Comparison of ENCODE assay signal across 9 cellular contexts in the genomic region with DNA sequence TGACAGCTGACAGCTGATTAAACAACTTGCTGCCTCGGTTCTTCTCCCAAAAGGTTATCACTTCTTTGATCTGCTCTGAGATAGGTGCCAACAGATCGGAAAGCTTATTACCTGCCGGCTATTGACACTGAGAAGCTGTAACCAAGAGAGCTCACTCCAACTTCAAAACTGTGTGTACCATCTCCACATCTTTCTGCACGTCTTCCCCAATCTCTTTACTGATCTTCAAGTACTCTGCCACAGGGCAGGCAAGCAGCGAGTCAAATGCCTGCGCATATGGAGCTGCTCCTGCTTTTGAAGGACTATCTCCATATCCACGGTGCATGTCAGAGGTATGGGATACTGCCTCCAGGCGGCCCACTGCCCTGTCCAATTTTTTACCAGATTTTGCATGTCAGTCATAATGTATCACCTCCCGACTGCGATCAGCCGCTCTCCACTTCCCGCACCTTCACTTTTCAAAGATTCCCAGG. TPM values are rescaled to one million over a fixed set of nuclear protein-coding genes. Genes with fewer than 3 reads are reported as not detected.
DNase-seq lines count a peak whose midpoint lies in the region; FAIRE-seq and TF ChIP-seq lines count a peak whose summit lies in the region.
"Had no signal": no experiment of that assay in that cellular context is flagged by ENCODE, and none has a peak within 500 bp of the region (broad histone marks: within the 10 kb centered on the region; RNA-seq: fewer than 3 reads in every experiment).

No MANE protein-coding gene starts in this region.

- H3K27ac Mint-ChIP-seq in activated T-cell treated with anti-CD3 and anti-CD28 coated beads, Interleukin-2, amount 50 U/mL, for 24 hours = peak overlapping the region; percentile 77

- H3K27me3 Mint-ChIP-seq in activated T-cell treated with anti-CD3 and anti-CD28 coated beads, Interleukin-2, amount 50 U/mL, for 24 hours = no peaks in the 10 kb centered on the region

- no peak for DNase-seq in activated T-cell treated with anti-CD3 and anti-CD28 coated beads, Interleukin-2, amount 50 U/mL, for 24 hours
- DNase-seq in activated T-cell treated with anti-CD3 and anti-CD28 coated beads, Interleukin-2, amount 50 U/mL, for 1 hour = no peak
- peak; percentile 44 for DNase-seq in OCI-M1 (lab: John Stamatoyannopoulos, UW)
- no peak for DNase-seq in fibroblast of the aortic adventitia (ENCODE audit: low read depth)
- DNase-seq in skeletal muscle cell (ENCODE audit: low read depth) = no peak
- no peak for DNase-seq in NCI-H2196 (lab: John Stamatoyannopoulos, UW; ENCODE audit: unreplicated experiment)
- DNase-seq in H54 (ENCODE audit: insufficient read length, low spot score) = no peak
- no peak for DNase-seq in Kasumi-1 (lab: John Stamatoyannopoulos, UW)

- H3K4me1 Mint-ChIP-seq in activated T-cell treated with anti-CD3 and anti-CD28 coated beads, Interleukin-2, amount 50 U/mL, for 24 hours (ENCODE audit: low read depth) = peaks cover 45% of the 10 kb centered on the region

- TF ChIP-seq POLR2A in H54 (IDR thresholded peaks at IDR 0.05; ENCODE audit: low read depth, low read length) = no peak

- peaks cover 9% of the 10 kb centered on the region for H3K9me3 Mint-ChIP-seq in activated T-cell treated with anti-CD3 and anti-CD28 coated beads, Interleukin-2, amount 50 U/mL, for 24 hours

- peak overlapping the region; percentile 82 for H3K4me3 Mint-ChIP-seq in activated T-cell treated with anti-CD3 and anti-CD28 coated beads, Interleukin-2, amount 50 U/mL, for 24 hours

- no peak for FAIRE-seq in H54 (lab: Jason Lieb, UNC)
- FAIRE-seq: colon had no signal

- TF ChIP-seq CTCF in fibroblast of the aortic adventitia (IDR thresholded peaks at IDR 0.05; ENCODE audit: insufficient read depth, low read length) = no peak

- H3K36me3 Mint-ChIP-seq in activated T-cell treated with anti-CD3 and anti-CD28 coated beads, Interleukin-2, amount 50 U/mL, for 24 hours (ENCODE audit: low read depth) = peaks cover 47% of the 10 kb centered on the region

- peak overlapping the region; percentile 79 for H3K4me3 ChIP-seq in fibroblast of the aortic adventitia (ENCODE audit: low read depth, low read length)
- H3K4me3 ChIP-seq in skeletal muscle cell (ENCODE audit: low read depth, low read length) = peak overlapping the region; percentile 76

RNA-seq across cellular contexts. Expression of gene ZNF485, which starts 0.4 kb away (rescaled TPM):
- total RNA-seq in fibroblast of the aortic adventitia (ENCODE audit: low replicate concordance) = 3.8 and 4.0 TPM in 2 replicates

RNA-seq across cellular contexts. Expression of gene ZNF239, which starts 31.5 kb away (rescaled TPM):
- 1.8 and 6.6 TPM in 2 replicates for total RNA-seq in fibroblast of the aortic adventitia (ENCODE audit: low replicate concordance)

RNA-seq across cellular contexts. Expression of gene ZNF32, which starts 42.8 kb away (rescaled TPM):
- 40.2 and 65.3 TPM in 2 replicates for total RNA-seq in fibroblast of the aortic adventitia (ENCODE audit: low replicate concordance)
